Comparison of ENCODE assay signal across 9 cellular contexts in the genomic region with DNA sequence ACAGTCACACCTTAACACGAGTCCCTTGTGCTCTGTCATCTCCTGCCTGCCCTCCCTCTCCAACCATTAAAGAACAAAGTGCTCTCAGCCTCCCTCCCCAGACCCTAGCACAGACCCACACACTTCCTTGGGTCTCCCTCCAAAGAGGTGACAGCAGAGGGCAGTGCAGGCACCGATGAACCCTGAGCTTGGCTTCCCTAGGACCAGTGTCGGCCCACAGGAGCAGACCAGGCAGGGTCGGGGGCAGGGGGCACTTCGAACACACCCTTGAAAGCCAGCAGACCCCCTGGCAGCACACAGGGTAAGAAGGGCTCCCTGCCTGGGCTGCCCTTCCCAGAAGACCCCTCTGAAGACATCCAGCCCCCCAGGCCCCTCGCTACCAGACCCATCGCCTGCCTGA. TPM values are rescaled to one million over a fixed set of nuclear protein-coding genes. Genes with fewer than 3 reads are reported as not detected.
DNase-seq lines count a peak whose midpoint lies in the region; ATAC-seq and TF ChIP-seq lines count a peak whose summit lies in the region.
"Had no signal": no experiment of that assay in that cellular context is flagged by ENCODE, and none has a peak within 500 bp of the region (broad histone marks: within the 10 kb centered on the region; RNA-seq: fewer than 3 reads in every experiment).

No MANE protein-coding gene starts in this region.

- H3K9me3 Mint-ChIP-seq in memory B cell = no peaks in the 10 kb centered on the region

- no peaks in the 10 kb centered on the region for H3K27me3 Mint-ChIP-seq in memory B cell

- peaks cover 7% of the 10 kb centered on the region for H3K4me1 ChIP-seq in DOHH2 (ENCODE audit: control insufficient read depth, low read length)

- H3K4me3 ChIP-seq in DOHH2 (ENCODE audit: low read length) (no peak overlapping the region), H7 (ENCODE audit: insufficient read depth, low read depth, low read length) (no peak overlapping the region), astrocyte of the spinal cord (ENCODE audit: low read depth, low read length) (no peak overlapping the region)
- H3K4me3 ChIP-seq: lung, spleen had no signal

- H3K36me3 ChIP-seq in DOHH2 (ENCODE audit: control insufficient read depth, low read length) = peaks cover 24% of the 10 kb centered on the region
- peaks cover 18% of the 10 kb centered on the region for H3K36me3 ChIP-seq in H7 (replicated peaks; ENCODE audit: control insufficient read depth, insufficient read depth, low read length)

- H3K9me2 ChIP-seq in DOHH2 (replicated peaks; ENCODE audit: control insufficient read depth, low read length) = no peaks in the 10 kb centered on the region

- peaks cover 12% of the 10 kb centered on the region for H3K4me1 Mint-ChIP-seq in memory B cell

- no peak overlapping the region for H3K27ac Mint-ChIP-seq in memory B cell

- H3K79me2 ChIP-seq in DOHH2 (ENCODE audit: control insufficient read depth, low read length) = peaks cover 21% of the 10 kb centered on the region

- DNase-seq in H7 (peak; percentile 85), astrocyte of the spinal cord (ENCODE audit: low read depth, low spot score) (no peak), memory B cell (ENCODE audit: low spot score in 2 of 2) (no peak), omental fat pad (ENCODE audit: low spot score) (no peak)
- DNase-seq: spleen had no signal

- no peaks in the 10 kb centered on the region for H4K20me1 ChIP-seq in DOHH2 (ENCODE audit: control insufficient read depth, insufficient read depth, low read depth, low read length)

- in situ Hi-C loops in astrocyte of the spinal cord (cut with HindIII; ENCODE audit: low sequenced_read_pairs) = no loop called here

- H3K27me3 ChIP-seq in DOHH2 (ENCODE audit: control insufficient read depth, low read length) (no peaks in the 10 kb centered on the region), H7 (ENCODE audit: control insufficient read depth, insufficient read depth, low read length) (no peaks in the 10 kb centered on the region)
- H3K27me3 ChIP-seq: spleen had no signal

- H3K27ac ChIP-seq in DOHH2 (ENCODE audit: low read depth, low read length) = no peak overlapping the region
- H3K27ac ChIP-seq: spleen had no signal

- no peaks in the 10 kb centered on the region for H3K9me3 ChIP-seq in DOHH2 (ENCODE audit: control insufficient read depth, insufficient read depth, low read length)
- H3K9me3 ChIP-seq: spleen had no signal

- ATAC-seq in memory B cell (ENCODE audit: low read depth) = peak; percentile 36
- no peak for ATAC-seq in omental fat pad (ENCODE audit: low FRiP score)
- no peak for ATAC-seq in GM21447 (IDR thresholded peaks at IDR 0.05; ENCODE audit: unreplicated experiment)
- ATAC-seq in HG02973 (IDR thresholded peaks at IDR 0.05; ENCODE audit: unreplicated experiment) = no peak

- H3K4me3 Mint-ChIP-seq in memory B cell = no peak overlapping the region

- 0 out of 2 replicates have a peak, but pooled peaks cover 4% of the 10 kb centered on the region for H3F3A ChIP-seq in DOHH2 (ENCODE audit: control insufficient read depth, insufficient read depth)

- no peak overlapping the region for H3K4me2 ChIP-seq in DOHH2 (ENCODE audit: low read length)

- H3K36me3 Mint-ChIP-seq in memory B cell = no peaks in the 10 kb centered on the region

- TF ChIP-seq CTCF in DOHH2 (IDR thresholded peaks at IDR 0.05; ENCODE audit: low read depth, low read length, poor library complexity, severe bottlenecking) = peak; percentile 32
- peak; percentile 14 for TF ChIP-seq CTCF in astrocyte of the spinal cord (IDR thresholded peaks at IDR 0.05; ENCODE audit: low read depth, low read length)
- no peak for TF ChIP-seq CTCF in omental fat pad (IDR thresholded peaks at IDR 0.05)

RNA-seq across cellular contexts. Expression of a gene that starts 7.0 kb away (rescaled TPM):
- 167 and 217 TPM in 2 replicates for total RNA-seq in H7 (2014; rRNA removed; shearing (Covaris generic))
- total RNA-seq in omental fat pad = 100 to 1,000 TPM in 3 of 4 donors, 10 to 100 TPM in 1; 78.7 to 124 (median 104) TPM

RNA-seq across cellular contexts. Expression of a gene that starts 31.4 kb away (rescaled TPM):
- 14.1 and 20.8 TPM in 2 replicates for total RNA-seq in H7 (2014; rRNA removed; shearing (Covaris generic))
- total RNA-seq in omental fat pad = 10 to 100 TPM in 1 of 4 donors, 1 to 10 TPM in 3; 4.8 to 11.7 (median 8.4) TPM

RNA-seq across cellular contexts. Expression of a gene that starts 31.7 kb away (rescaled TPM):
- total RNA-seq in H7 (2014; rRNA removed; shearing (Covaris generic)) = 54.5 and 91.7 TPM in 2 replicates
- 10 to 100 TPM; 17.3 to 27.6 (median 23.9) TPM for total RNA-seq in omental fat pad

Comparison
In these comparisons a context has a peak if more than half of its experiments do, and no peak if none do; other contexts are left out.
1. CTCF ChIP-seq: peak in DOHH2 (single experiment) and astrocyte of the spinal cord (single experiment); none in omental fat pad (0 of 3).